ENCODE assay signal across 14 cellular contexts in the genomic region with DNA sequence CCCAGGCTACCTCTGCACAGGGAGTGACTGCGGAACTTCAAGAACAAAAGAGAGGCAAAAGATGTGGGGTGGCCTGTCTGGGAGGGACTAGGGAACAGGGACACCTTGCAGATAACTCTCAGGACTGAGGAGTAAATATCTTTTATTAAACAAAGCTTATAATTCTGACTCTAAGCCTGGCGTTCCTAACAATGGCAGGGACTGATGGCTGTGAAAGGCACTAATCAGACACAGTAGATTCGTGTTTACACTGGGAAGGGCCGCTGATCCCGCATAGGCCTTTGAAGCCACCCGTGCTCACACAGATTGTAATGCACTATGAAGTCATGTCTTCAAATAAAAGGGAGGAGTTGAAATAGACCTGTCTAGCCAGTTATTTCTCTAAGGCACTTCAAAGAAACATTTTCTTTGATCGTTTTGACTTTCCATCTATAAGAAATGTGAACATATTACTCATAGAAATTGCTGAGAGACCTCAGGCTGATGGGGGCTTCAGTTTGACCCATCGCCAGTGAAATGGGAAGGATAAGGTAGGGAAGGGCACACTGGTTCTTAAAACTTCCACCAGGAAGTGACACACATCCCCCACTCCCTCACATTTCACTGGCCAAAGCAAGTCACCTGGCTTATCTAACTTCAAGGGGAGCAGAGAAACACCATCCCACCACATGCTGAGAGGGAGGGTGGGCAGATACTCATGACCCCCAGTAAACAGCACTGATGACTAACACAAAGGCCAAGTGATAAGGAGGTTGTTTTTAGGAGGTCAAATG.
DNase-seq lines count a peak whose midpoint lies in the region; ATAC-seq and TF ChIP-seq lines count a peak whose summit lies in the region.
"Had no signal": no experiment of that assay in that cellular context is flagged by ENCODE, and none has a peak within 500 bp of the region (broad histone marks: within the 10 kb centered on the region; RNA-seq: fewer than 3 reads in every experiment).

No MANE protein-coding gene starts in this region.

- no peak overlapping the region for H4K8ac ChIP-seq in mesendoderm (ENCODE audit: low read depth, low read length)

- no peaks in the 10 kb centered on the region for H3K79me1 ChIP-seq in mesendoderm (ENCODE audit: low read length)

- H3K9me3 Mint-ChIP-seq in WTC11: no peaks in the 10 kb centered on the region
- H3K9me3 Mint-ChIP-seq in chondrocyte (ENCODE audit: low read depth): no peaks in the 10 kb centered on the region
- H3K9me3 Mint-ChIP-seq: activated T-helper 1 cell treated with anti-CD3 and anti-CD28 coated beads, Interleukin-12 subunit alpha, Interleukin-12 subunit beta, Interleukin-2, Interleukin-4 antibody, amounts not matched to agents 30 ng/mL and 10 ng/mL and 1 ng/mL, durations not matched to agents 14 hours and 24 hours and 36 hours had no signal

- H3K4me1 Mint-ChIP-seq in WTC11: peaks cover 15% of the 10 kb centered on the region
- peaks cover 7% of the 10 kb centered on the region for H3K4me1 Mint-ChIP-seq in chondrocyte (ENCODE audit: low read depth)

- H4K5ac ChIP-seq in mesendoderm (ENCODE audit: low read length): no peak overlapping the region

- H3K4ac ChIP-seq in mesendoderm (ENCODE audit: low read depth, low read length): no peak overlapping the region

- CTCF ChIA-PET in WTC11 (lab: Charles Lee): interaction anchor here (1.4 kb wide), 1 partner anchor 33 kb away, joined by 4 read pairs; no protein-coding TSS in a partner anchor

- TF ChIP-seq CTCF in cardiac muscle cell (IDR thresholded peaks at IDR 0.05; ENCODE audit: low read depth, low read length) (no peak), WTC11 (IDR thresholded peaks at IDR 0.05) (no peak), chondrocyte (IDR thresholded peaks at IDR 0.05) (no peak)

- no peaks in the 10 kb centered on the region for H3K9me3 ChIP-seq in cardiac muscle cell (ENCODE audit: low read depth)
- H3K9me3 ChIP-seq: vagina had no signal

- no peak overlapping the region for H3K4me2 ChIP-seq in mesendoderm (ENCODE audit: low read length)
- H3K4me2 ChIP-seq: KMS-11 had no signal

- intact Hi-C loops in cardiac septum (cut with DNase I): no loop called here

- H3K23ac ChIP-seq in mesendoderm (ENCODE audit: low read length): no peak overlapping the region

- H3K36me3 ChIP-seq in cardiac muscle cell: no peaks in the 10 kb centered on the region
- no peaks in the 10 kb centered on the region for H3K36me3 ChIP-seq in mesendoderm (ENCODE audit: control insufficient read depth, insufficient read depth, low read length)
- H3K36me3 ChIP-seq: vagina had no signal

- DNase-seq in cardiac muscle cell (ENCODE audit: low read depth in 1 of 2, low spot score in 1 of 2): peak in 1 of 2 donors; percentile 6
- DNase-seq in cardiac septum (ENCODE audit: low spot score): no peak
- no peak for DNase-seq in WTC11 (ENCODE audit: low spot score)
- DNase-seq in mesendoderm: peak; percentile 84
- no peak for DNase-seq in stimulated activated CD4-positive, alpha-beta T cell treated with anti-CD3 and anti-CD28 coated beads, Interleukin-4, amount 100 ng/mL, for 4 hours
- DNase-seq in chondrocyte (ENCODE audit: low spot score): no peak
- no peak for DNase-seq in activated CD4-positive, CD25-positive, alpha-beta regulatory T cell treated with anti-CD3 and anti-CD28 coated beads, Interleukin-2, amount 50 U/mL, for 72 hours
- no peak for DNase-seq in HuH-7.5 (ENCODE audit: low spot score)
- DNase-seq: NCI-H524 had no signal

- ATAC-seq in WTC11: peak; percentile 51
- ATAC-seq: activated CD4-positive, CD25-positive, alpha-beta regulatory T cell treated with anti-CD3 and anti-CD28 coated beads, Interleukin-2, amount 50 U/mL, for 24 hours had no signal

- H2AK5ac ChIP-seq in mesendoderm (ENCODE audit: low read length): no peak overlapping the region

- H3K18ac ChIP-seq in mesendoderm (ENCODE audit: low read length): no peak overlapping the region

- H3K4me1 ChIP-seq in cardiac muscle cell (ENCODE audit: low read depth): peaks cover 23% of the 10 kb centered on the region
- H3K4me1 ChIP-seq in mesendoderm (ENCODE audit: control insufficient read depth, low read depth, low read length): peaks cover 18% of the 10 kb centered on the region
- H3K4me1 ChIP-seq: vagina had no signal

- no peaks in the 10 kb centered on the region for H3K27me3 ChIP-seq in cardiac muscle cell
- H3K27me3 ChIP-seq in mesendoderm (ENCODE audit: insufficient read depth, low read length, poor library complexity): no peaks in the 10 kb centered on the region
- H3K27me3 ChIP-seq: vagina had no signal

- no peaks in the 10 kb centered on the region for H3K79me2 ChIP-seq in mesendoderm (ENCODE audit: control insufficient read depth, insufficient read depth, low read length)

- no peaks in the 10 kb centered on the region for H3K36me3 Mint-ChIP-seq in WTC11
- H3K36me3 Mint-ChIP-seq in chondrocyte (ENCODE audit: low read depth): no peaks in the 10 kb centered on the region

- H3K27ac ChIP-seq in cardiac muscle cell (peak overlapping the region; percentile 29), mesendoderm (ENCODE audit: low read depth, low read length) (peak overlapping the region; percentile 57)
- H3K27ac ChIP-seq: KMS-11, SK-N-MC, vagina had no signal

- H3K56ac ChIP-seq in mesendoderm (ENCODE audit: low read length): peak overlapping the region; percentile 39

- no peak overlapping the region for H3K4me3 Mint-ChIP-seq in WTC11
- H3K4me3 Mint-ChIP-seq in chondrocyte (ENCODE audit: unreplicated experiment): no peak overlapping the region
- H3K4me3 Mint-ChIP-seq: activated T-helper 1 cell treated with anti-CD3 and anti-CD28 coated beads, Interleukin-12 subunit alpha, Interleukin-12 subunit beta, Interleukin-2, Interleukin-4 antibody, amounts not matched to agents 30 ng/mL and 10 ng/mL and 1 ng/mL, durations not matched to agents 14 hours and 24 hours and 36 hours had no signal

- no peak overlapping the region for H3K27ac Mint-ChIP-seq in WTC11
- H3K27ac Mint-ChIP-seq in chondrocyte (ENCODE audit: unreplicated experiment): no peak overlapping the region
- H3K27ac Mint-ChIP-seq: activated T-helper 1 cell treated with anti-CD3 and anti-CD28 coated beads, Interleukin-12 subunit alpha, Interleukin-12 subunit beta, Interleukin-2, Interleukin-4 antibody, amounts not matched to agents 30 ng/mL and 10 ng/mL and 1 ng/mL, durations not matched to agents 14 hours and 24 hours and 36 hours had no signal

- no peaks in the 10 kb centered on the region for H3K27me3 Mint-ChIP-seq in WTC11 (ENCODE audit: low read depth)
- H3K27me3 Mint-ChIP-seq in chondrocyte (ENCODE audit: low read depth): no peaks in the 10 kb centered on the region

- H3K9ac ChIP-seq in mesendoderm (ENCODE audit: low read length): no peak overlapping the region
- H3K9ac ChIP-seq: KMS-11 had no signal

- no peak overlapping the region for H3K4me3 ChIP-seq in cardiac muscle cell
- H3K4me3 ChIP-seq in mesendoderm (ENCODE audit: low read length): no peak overlapping the region
- H3K4me3 ChIP-seq: SK-N-MC, vagina had no signal

- POLR2A ChIA-PET in WTC11 (lab: Charles Lee): no interaction called here

- H2BK5ac ChIP-seq in mesendoderm (ENCODE audit: low read length): no peak overlapping the region

- no peak overlapping the region for H2BK15ac ChIP-seq in mesendoderm (replicated peaks; ENCODE audit: low read depth)

- H2BK120ac ChIP-seq in mesendoderm (ENCODE audit: low read depth, low read length): no peak overlapping the region

- WGBS in mesendoderm (ENCODE audit: extremely low coverage, insufficient coverage, low lambda C conversion rate): no CpG with 5 or more reads among the region's 8 CpGs

TF ChIP-seq in WTC11, 78 proteins besides CTCF, POLR2A, EP300 and RAD21:
- TF ChIP-seq PRDM15 (CRISPR knock-in tag; IDR thresholded peaks at IDR 0.05) (peak; percentile 53; the same call in 1 of the 2 replicates), GABPB1 (CRISPR knock-in tag; IDR thresholded peaks at IDR 0.05) (peak; percentile 54; the same call in 1 of the 2 replicates), PREB (CRISPR knock-in tag; IDR thresholded peaks at IDR 0.05; ENCODE audit: borderline replicate concordance) (no peak)
